ENCODE assay signal across 10 cellular contexts in the genomic region with DNA sequence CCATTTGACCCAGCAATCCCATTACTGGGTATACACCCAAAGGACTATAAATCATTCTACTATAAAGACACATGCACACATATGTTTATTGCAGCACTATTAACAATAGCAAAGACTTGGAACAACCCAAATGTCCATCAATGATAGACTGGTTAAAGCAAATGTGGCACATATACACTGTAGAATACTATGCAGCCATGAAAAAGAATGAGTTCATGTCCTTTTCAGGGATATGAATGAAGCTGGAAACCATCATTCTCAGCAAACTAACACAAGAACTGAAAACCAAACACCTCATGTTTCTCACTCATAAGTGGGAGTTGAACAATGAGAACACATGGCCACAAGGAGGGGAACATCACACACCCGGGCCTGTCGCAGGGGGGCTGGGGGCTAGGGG. TPM values are rescaled to one million over a fixed set of nuclear protein-coding genes. Genes with fewer than 3 reads are reported as not detected.
"Had no signal": no experiment of that assay in that cellular context is flagged by ENCODE, and none has a peak within 500 bp of the region (broad histone marks: within the 10 kb centered on the region; RNA-seq: fewer than 3 reads in every experiment).

No MANE protein-coding gene starts in this region.

RNA-seq across cellular contexts. Expression of gene CWH43, which starts 2.1 kb away (rescaled TPM):
- total RNA-seq: OCI-LY7, PC-9, Right ventricle myocardium inferior, Right ventricle myocardium superior, RPMI7951, SJCRH30, SJSA1, SK-MEL-5, T-cell had no signal
- polyA plus RNA-seq: SK-N-SH had no signal
